12 cellular contexts compared by ENCODE assay signal in genomic region chr22:40387758-40388157, GRCh38. TPM values are rescaled to one million over a fixed set of nuclear protein-coding genes. Genes with fewer than 3 reads are reported as not detected.
A peak's percentile ranks its signal among the peaks of the same experiment; 100 is the strongest.
DNase-seq lines count a peak whose midpoint lies in the region; ATAC-seq, FAIRE-seq and TF ChIP-seq lines count a peak whose summit lies in the region.
"Had no signal": no experiment of that assay in that cellular context is flagged by ENCODE, and none has a peak within 500 bp of the region (broad histone marks: within the 10 kb centered on the region; RNA-seq: fewer than 3 reads in every experiment).

No MANE protein-coding gene starts in this region.

- ATAC-seq in pancreas (peak; percentile 76 to 86 (median 84)), HG02885 (IDR thresholded peaks at IDR 0.05; ENCODE audit: poor library complexity, unreplicated experiment) (no peak)
- ATAC-seq: sciatic nerve had no signal

- DNase-seq in Calu3 (peak; percentile 47), NCI-H146 (lab: John Stamatoyannopoulos, UW) (peak; percentile 17), pancreas (peak in 3 of 6 donors; percentile 57 to 58 (median 57)), ovary (no peak), WERI-Rb-1 (no peak)
- DNase-seq: aorta; CD4-positive, alpha-beta memory T cell; NCI-H2107 had no signal

- no peaks in the 10 kb centered on the region for H3K9me3 Mint-ChIP-seq in Calu3 (ENCODE audit: low read depth, unreplicated experiment)
- H3K9me3 Mint-ChIP-seq: stimulated activated naive CD8-positive, alpha-beta T cell treated with anti-CD3 and anti-CD28 coated beads, Interleukin-15, Interleukin-2, amounts not matched to agents 100 ng/mL and 50 ng/mL, for 24 hours had no signal

- CTCF ChIA-PET in Calu3 (lab: Charles Lee), result interaction anchor here (0.6 to 1.8 kb wide), 3 partner anchors 9 to 238 kb away, joined by 3 to 9 read pairs (median 5); no protein-coding TSS in a partner anchor

- peak overlapping the region; percentile 50 for H3K27ac Mint-ChIP-seq in Calu3 (ENCODE audit: unreplicated experiment)
- H3K27ac Mint-ChIP-seq: stimulated activated naive CD8-positive, alpha-beta T cell treated with anti-CD3 and anti-CD28 coated beads, Interleukin-15, Interleukin-2, amounts not matched to agents 100 ng/mL and 50 ng/mL, for 24 hours had no signal

- H3K36me3 ChIP-seq in esophagus (ENCODE audit: control insufficient read depth in 2 of 2, insufficient read depth in 2 of 2, low read length in 1 of 2) (peaks cover 0 to 2% of the 10 kb centered on the region in 2 donors), pancreas (no peaks in the 10 kb centered on the region), ovary (no peaks in the 10 kb centered on the region), WERI-Rb-1 (no peaks in the 10 kb centered on the region)

- TF ChIP-seq POLR2A in ovary (IDR thresholded peaks at IDR 0.05), result no peak

- FAIRE-seq in pancreas (lab: Jason Lieb, UNC), result no peak

- peaks cover 36% of the 10 kb centered on the region for H3K4me1 Mint-ChIP-seq in Calu3 (ENCODE audit: low read depth, unreplicated experiment)

- H3K4me3 Mint-ChIP-seq in Calu3 (ENCODE audit: low read depth, unreplicated experiment), result peak overlapping the region; percentile 1
- H3K4me3 Mint-ChIP-seq: stimulated activated naive CD8-positive, alpha-beta T cell treated with anti-CD3 and anti-CD28 coated beads, Interleukin-15, Interleukin-2, amounts not matched to agents 100 ng/mL and 50 ng/mL, for 24 hours had no signal

- TF ChIP-seq CTCF in Calu3 (IDR thresholded peaks at IDR 0.05; ENCODE audit: unreplicated experiment) (no peak), pancreas (IDR thresholded peaks at IDR 0.05) (no peak), ovary (IDR thresholded peaks at IDR 0.05) (no peak), WERI-Rb-1 (IDR thresholded peaks at IDR 0.05; ENCODE audit: low read depth, low read length) (no peak)

- H3K9me3 ChIP-seq in esophagus (ENCODE audit: control insufficient read depth in 2 of 2, insufficient read depth in 1 of 2, low read depth in 1 of 2, low read length in 1 of 2) (no peaks in the 10 kb centered on the region), pancreas (no peaks in the 10 kb centered on the region), ovary (no peaks in the 10 kb centered on the region), WERI-Rb-1 (ENCODE audit: severe bottlenecking) (no peaks in the 10 kb centered on the region)

- BruUV-seq in Calu3 (replicated peaks; lab: Mats Ljungman, UMichigan), result no TSS peak

- no peaks in the 10 kb centered on the region for H3K27me3 ChIP-seq in esophagus (ENCODE audit: control insufficient read depth in 1 of 2, insufficient read depth in 2 of 2, low read length in 2 of 2)
- no peaks in the 10 kb centered on the region for H3K27me3 ChIP-seq in pancreas
- no peaks in the 10 kb centered on the region for H3K27me3 ChIP-seq in ovary
- H3K27me3 ChIP-seq in WERI-Rb-1 (ENCODE audit: insufficient read depth, low read depth, severe bottlenecking), result no peaks in the 10 kb centered on the region

- H3K4me1 ChIP-seq in esophagus (ENCODE audit: control insufficient read depth in 2 of 2, insufficient read depth in 2 of 2, low read length in 1 of 2) (no peaks in the 10 kb centered on the region), pancreas (peaks cover 29 to 49% (median 40%) of the 10 kb centered on the region in 3 donors), ovary (ENCODE audit: insufficient read depth) (peaks cover 3% of the 10 kb centered on the region)

- H3K27ac ChIP-seq in esophagus (ENCODE audit: low read depth in 2 of 2, low read length in 1 of 2) (peak overlapping the region; percentile 3 to 22), pancreas (peak overlapping the region; percentile 33 to 80 (median 68)), ovary (no peak overlapping the region), WERI-Rb-1 (no peak overlapping the region)

- 45 to 71% methylated on average over 5 of the region's 5 CpGs for WGBS in esophagus, 2 donors
- 10 to 12% methylated on average over 5 of the region's 5 CpGs for WGBS in pancreas, 2 donors
- WGBS in ovary, 3 donors, result 70 to 78% (median 72%) methylated on average over 5 of the region's 5 CpGs

- no peaks in the 10 kb centered on the region for H3K27me3 Mint-ChIP-seq in Calu3 (ENCODE audit: unreplicated experiment)
- H3K27me3 Mint-ChIP-seq: CD4-positive, alpha-beta memory T cell; stimulated activated naive CD8-positive, alpha-beta T cell treated with anti-CD3 and anti-CD28 coated beads, Interleukin-15, Interleukin-2, amounts not matched to agents 100 ng/mL and 50 ng/mL, for 24 hours had no signal

- H3K4me3 ChIP-seq in esophagus (ENCODE audit: low read depth in 1 of 2, low read length in 2 of 2) (no peak overlapping the region), pancreas (no peak overlapping the region), ovary (no peak overlapping the region), WERI-Rb-1 (ENCODE audit: low read depth, low read length) (no peak overlapping the region)

- H3K36me3 Mint-ChIP-seq in Calu3 (ENCODE audit: insufficient read depth, unreplicated experiment), result peaks cover 11% of the 10 kb centered on the region

- intact Hi-C loops in Calu3 (cut with micrococcal nuclease; ENCODE audit: unreplicated experiment), result no loop called here
- intact Hi-C loops in pancreas (cut with DNase I), result no loop called here
- intact Hi-C loops in ovary (cut with DNase I), result no loop called here

- no peak for TF ChIP-seq EP300 in ovary (IDR thresholded peaks at IDR 0.05)

RNA-seq across cellular contexts. Expression of gene SGSM3, which starts 17.4 kb away (rescaled TPM):
- total RNA-seq in Calu3 (2022) (70.6 and 83.3 TPM in 2 replicates), pancreas (10 to 100 TPM; 57.1 to 94.0 (median 66.7) TPM), ovary (10 to 100 TPM; 32.0 to 55.9 (median 43.9) TPM)
- polyA plus RNA-seq in esophagus (100 to 1,000 TPM in 1 of 2 donors, 10 to 100 TPM in 1; 62.2 to 100 TPM), pancreas (100 to 1,000 TPM; 191 to 215 TPM), ovary (10 to 100 TPM in 1 of 2 donors, 1 to 10 TPM in 1; 5.7 to 56.2 TPM)

RNA-seq across cellular contexts. Expression of gene ADSL, which starts 41.5 kb away (rescaled TPM):
- 89.0 and 96.3 TPM in 2 replicates for total RNA-seq in Calu3 (2022)
- 10 to 100 TPM; 22.0 to 33.3 TPM for polyA plus RNA-seq in esophagus
- total RNA-seq in pancreas, result 10 to 100 TPM; 18.9 to 35.7 (median 25.1) TPM
- polyA plus RNA-seq in pancreas, result 10 to 100 TPM; 23.6 to 31.5 TPM
- total RNA-seq in ovary, result 10 to 100 TPM; 45.1 to 63.5 (median 49.7) TPM
- 10 to 100 TPM; 48.8 to 61.5 TPM for polyA plus RNA-seq in ovary

Comparison
In these comparisons a context has a peak if more than half of its experiments do, and no peak if none do; other contexts are left out.
1. DNase-seq: peak in Calu3 (single experiment) and NCI-H146 (single experiment); none in ovary (0 of 5) and WERI-Rb-1 (single experiment).
2. H3K27ac ChIP-seq: peak in esophagus (2 of 2) and pancreas (4 of 4); none in ovary (0 of 2) and WERI-Rb-1 (single experiment).